8 cellular contexts compared by ENCODE assay signal in genomic region chr4:94621491-94622080, GRCh38.
DNase-seq lines count a peak whose midpoint lies in the region; FAIRE-seq and TF ChIP-seq lines count a peak whose summit lies in the region.

No MANE protein-coding gene starts in this region.

- TF ChIP-seq POLR2A in adrenal gland (IDR thresholded peaks at IDR 0.05) (no peak), uterus (IDR thresholded peaks at IDR 0.05) (no peak)

- H3K36me3 Mint-ChIP-seq in activated CD4-positive, alpha-beta T cell treated with anti-CD3 and anti-CD28 coated beads, Interleukin-2, amount 10 ng/mL, durations not matched to agents 24 days and 14 days (ENCODE audit: low read depth) = no peaks in the 10 kb centered on the region

- no peak overlapping the region for H3K27ac ChIP-seq in adrenal gland
- peak overlapping the region in 1 of 2 donors; percentile 28 for H3K27ac ChIP-seq in uterus

- H3K27ac Mint-ChIP-seq in activated CD4-positive, alpha-beta T cell treated with anti-CD3 and anti-CD28 coated beads, Interleukin-2, amount 10 ng/mL, durations not matched to agents 24 days and 14 days = no peak overlapping the region

- H3K9me3 Mint-ChIP-seq in activated CD4-positive, alpha-beta T cell treated with anti-CD3 and anti-CD28 coated beads, Interleukin-2, amount 10 ng/mL, durations not matched to agents 24 days and 14 days = no peaks in the 10 kb centered on the region

- H3K4me3 Mint-ChIP-seq in activated CD4-positive, alpha-beta T cell treated with anti-CD3 and anti-CD28 coated beads, Interleukin-2, amount 10 ng/mL, durations not matched to agents 24 days and 14 days = no peak overlapping the region

- H3K4me3 ChIP-seq in adrenal gland = no peak overlapping the region
- H3K4me3 ChIP-seq in uterus = no peak overlapping the region

- no peaks in the 10 kb centered on the region for H3K27me3 Mint-ChIP-seq in activated CD4-positive, alpha-beta T cell treated with anti-CD3 and anti-CD28 coated beads, Interleukin-2, amount 10 ng/mL, durations not matched to agents 24 days and 14 days

- peaks cover 0 to 10% of the 10 kb centered on the region in 2 donors for H3K36me3 ChIP-seq in adrenal gland (replicated peaks in 1 of 2)
- H3K36me3 ChIP-seq in uterus = no peaks in the 10 kb centered on the region

- H3K9me3 ChIP-seq in adrenal gland (replicated peaks in 1 of 3) = no peaks in the 10 kb centered on the region
- H3K9me3 ChIP-seq in uterus = no peaks in the 10 kb centered on the region

- H3K4me1 Mint-ChIP-seq in activated CD4-positive, alpha-beta T cell treated with anti-CD3 and anti-CD28 coated beads, Interleukin-2, amount 10 ng/mL, durations not matched to agents 24 days and 14 days = no peaks in the 10 kb centered on the region

- intact Hi-C loops in activated CD4-positive, alpha-beta T cell treated with anti-CD3 and anti-CD28 coated beads, Interleukin-2, amount 10 ng/mL, durations not matched to agents 24 days and 14 days (cut with micrococcal nuclease) = loop anchor here (10.0 kb wide), 1 partner anchor 503 kb away; no protein-coding TSS in a partner anchor
- intact Hi-C loops in adrenal gland (cut with DNase I) (loop anchor here in 1 of 2 donors (10.0 kb wide), 2 partner anchors 473 to 503 kb away; no protein-coding TSS in a partner anchor), uterus (cut with DNase I; ENCODE audit: low total_unique reads) (no loop called here)

- peak; percentile 66 for DNase-seq in activated CD4-positive, alpha-beta T cell treated with anti-CD3 and anti-CD28 coated beads, Interleukin-2, amount 10 ng/mL, durations not matched to agents 24 days and 14 days
- DNase-seq in activated CD4-positive, alpha-beta T cell treated with anti-CD3 and anti-CD28 coated beads, Interleukin-2, amount 50 U/mL, for 1 hour = no peak
- DNase-seq in GM20000 (ENCODE audit: low spot score) (peak; percentile 34), adrenal gland (peak in 4 of 7 donors; percentile 16 to 26 (median 24)), uterus (no peak)
- DNase-seq in activated CD4-positive, alpha-beta T cell treated with anti-CD3 and anti-CD28 coated beads, Interleukin-2, amount 50 U/mL, for 4 hours = no peak

- peak; percentile 99 for FAIRE-seq in islet of Langerhans (lab: Jason Lieb, UNC)

- H3K4me1 ChIP-seq in adrenal gland (replicated peaks in 1 of 2) = no peaks in the 10 kb centered on the region
- H3K4me1 ChIP-seq in uterus = no peaks in the 10 kb centered on the region

- H3K27me3 ChIP-seq in adrenal gland (no peaks in the 10 kb centered on the region), uterus (no peaks in the 10 kb centered on the region)

- WGBS in adrenal gland, 4 donors = 17 to 25% (median 19%) methylated on average over 6 of the region's 6 CpGs

- TF ChIP-seq CTCF in GM20000 (IDR thresholded peaks at IDR 0.05; ENCODE audit: extremely low read depth, missing control alignments) (peak; percentile 59), LNCAP (IDR thresholded peaks at IDR 0.05) (peak; percentile 85), adrenal gland (IDR thresholded peaks at IDR 0.05) (peak; percentile 60 to 93 (median 75)), uterus (IDR thresholded peaks at IDR 0.05) (peak; percentile 51 to 75 (median 69))

Comparison
In these comparisons a context has a peak if more than half of its experiments do, and no peak if none do; other contexts are left out.
1. DNase-seq: peak in activated CD4-positive, alpha-beta T cell treated with anti-CD3 and anti-CD28 coated beads, Interleukin-2, amount 10 ng/mL, durations not matched to agents 24 days and 14 days (single experiment), GM20000 (single experiment) and adrenal gland (4 of 7); none in activated CD4-positive, alpha-beta T cell treated with anti-CD3 and anti-CD28 coated beads, Interleukin-2, amount 50 U/mL, for 1 hour (single experiment), uterus (0 of 2) and activated CD4-positive, alpha-beta T cell treated with anti-CD3 and anti-CD28 coated beads, Interleukin-2, amount 50 U/mL, for 4 hours (0 of 2).
2. Peak in every context shown above with its lines, with median percentiles within 50 percentile points of each other: CTCF ChIP-seq.